ENCODE assay signal across 1 cellular context in the genomic region with DNA sequence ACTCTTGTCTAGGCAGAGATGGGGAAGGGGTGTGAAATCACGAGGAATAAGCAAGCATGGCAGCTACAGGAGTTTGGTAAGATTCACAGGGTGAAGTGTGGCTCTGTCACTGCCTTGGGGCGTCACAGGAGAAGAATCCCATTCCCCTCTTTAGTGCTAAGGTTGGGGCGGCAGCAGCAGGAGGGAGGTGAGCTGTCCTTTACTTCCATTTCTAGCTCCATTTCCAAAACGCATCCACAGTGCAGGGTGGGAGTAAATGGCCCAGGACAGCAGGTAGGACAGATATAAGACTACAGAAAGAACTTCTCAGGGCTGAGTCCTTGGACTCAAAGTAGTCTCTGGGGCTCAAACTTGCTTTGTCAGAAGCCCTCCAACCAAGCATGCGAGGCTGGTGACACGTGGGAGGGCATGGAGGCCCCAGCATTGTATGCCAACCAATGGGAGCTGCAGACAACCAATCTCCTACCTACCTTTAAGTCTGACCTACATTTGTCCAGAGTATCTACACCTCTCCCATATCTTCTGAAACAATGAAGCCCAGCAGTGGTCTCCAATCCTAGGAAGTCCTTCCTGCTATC.
TF ChIP-seq lines count a peak whose summit lies in the region.

No MANE protein-coding gene starts in this region.

TF ChIP-seq in IMR-90, 13 proteins besides CTCF, POLR2A, EP300 and RAD21 (continued from another document):
- TF ChIP-seq MAFK (IDR thresholded peaks at IDR 0.05; ENCODE audit: low read depth, low read length) (no peak), FOS (IDR thresholded peaks at IDR 0.05; ENCODE audit: low read depth, low read length) (no peak), SMC3 (IDR thresholded peaks at IDR 0.05; ENCODE audit: low read depth, low read length) (no peak), CEBPB (IDR thresholded peaks at IDR 0.05; ENCODE audit: low read depth, low read length) (no peak), MXI1 (IDR thresholded peaks at IDR 0.05; ENCODE audit: borderline replicate concordance, low read depth, low read length) (no peak)
